In genomic region chr19:1369214-1369805, GRCh38 we compare ENCODE assay signal across 3 cellular contexts.
TF ChIP-seq lines count a peak whose summit lies in the region.

No MANE protein-coding gene starts in this region.

TF ChIP-seq in HepG2, 621 proteins besides CTCF, POLR2A, EP300 and RAD21:
- TF ChIP-seq ZBTB33 (CRISPR knock-in tag; IDR thresholded peaks at IDR 0.05) (peak; percentile 80; the same call in 1 of the 2 replicates), ZFAT (CRISPR knock-in tag; conservative IDR thresholded peaks at IDR 0.05) (no peak)

TF ChIP-seq in K562, 482 proteins besides CTCF, POLR2A, EP300 and RAD21:
- TF ChIP-seq ZBTB33 (CRISPR knock-in tag; IDR thresholded peaks at IDR 0.05) (peak; percentile 72; the same call in 1 of the 2 replicates), HDAC2 (IDR thresholded peaks at IDR 0.05) (no peak)

TF ChIP-seq in HEK293T, 16 proteins besides CTCF, POLR2A, EP300 and RAD21:
- no peak for TF ChIP-seq FOXM1 (IDR thresholded peaks at IDR 0.05; ENCODE audit: borderline replicate concordance)
- TF ChIP-seq ZNF384 (IDR thresholded peaks at IDR 0.05): no peak
- TF ChIP-seq L3MBTL2 (conservative IDR thresholded peaks at IDR 0.05): no peak
- TF ChIP-seq BHLHE40 (IDR thresholded peaks at IDR 0.05; ENCODE audit: borderline replicate concordance): no peak
- no peak for TF ChIP-seq SP1 (IDR thresholded peaks at IDR 0.05)
- TF ChIP-seq ARNT (IDR thresholded peaks at IDR 0.05): no peak
- TF ChIP-seq SUZ12 (IDR thresholded peaks at IDR 0.05): no peak
- no peak for TF ChIP-seq FOXK2 (IDR thresholded peaks at IDR 0.05)
